ENCODE assay signal across 1 cellular context in the genomic region with DNA sequence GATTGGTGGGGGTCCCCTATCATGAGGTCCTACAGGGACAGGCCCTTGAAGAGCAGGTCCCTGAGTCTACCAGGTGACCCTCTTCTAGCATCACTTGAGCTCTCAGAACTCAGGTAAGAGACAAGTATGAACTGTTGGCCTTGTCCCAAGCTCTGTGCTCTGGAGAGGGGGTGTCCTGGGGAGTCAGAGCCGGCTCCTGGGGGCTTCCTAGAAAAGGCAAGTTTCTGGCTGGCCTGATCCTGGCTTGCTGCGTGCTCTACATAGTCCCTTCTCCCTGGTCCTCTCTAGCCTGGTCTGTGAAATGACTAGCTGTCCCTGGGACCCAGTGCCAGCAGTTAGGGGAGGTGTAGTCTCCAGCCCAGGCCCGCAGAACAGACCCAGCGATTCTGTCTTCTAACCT.
TF ChIP-seq lines count a peak whose summit lies in the region.

No MANE protein-coding gene starts in this region.

TF ChIP-seq in endothelial cell of umbilical vein, 7 proteins besides CTCF, POLR2A, EP300 and RAD21:
- no peak for TF ChIP-seq EZH2 (IDR thresholded peaks at IDR 0.05; ENCODE audit: borderline replicate concordance, low read depth, low read length, severe bottlenecking)
- TF ChIP-seq POLR2AphosphoS5 (IDR thresholded peaks at IDR 0.05; ENCODE audit: insufficient read depth, low read depth, low read length) = no peak
- TF ChIP-seq GATA2 (IDR thresholded peaks at IDR 0.05; ENCODE audit: insufficient read depth, insufficient read length, low read depth, low read length) = no peak
- TF ChIP-seq MYC (IDR thresholded peaks at IDR 0.05; ENCODE audit: low read depth, low read length) = no peak
- TF ChIP-seq FOS (IDR thresholded peaks at IDR 0.05; ENCODE audit: borderline replicate concordance, insufficient read depth, low read length) = no peak
- no peak for TF ChIP-seq MAX (IDR thresholded peaks at IDR 0.05; ENCODE audit: insufficient read depth, insufficient read length)
- no peak for TF ChIP-seq JUN (IDR thresholded peaks at IDR 0.05; ENCODE audit: borderline replicate concordance, insufficient read depth, insufficient read length, low read depth)
